ENCODE assay signal across 9 cellular contexts in genomic region chr22:30234786-30235470, GRCh38. TPM values are rescaled to one million over a fixed set of nuclear protein-coding genes. Genes with fewer than 3 reads are reported as not detected.
A peak's percentile ranks its signal among the peaks of the same experiment; 100 is the strongest.
DNase-seq lines count a peak whose midpoint lies in the region; ATAC-seq and FAIRE-seq lines count a peak whose summit lies in the region.
"Had no signal": no experiment of that assay in that cellular context is flagged by ENCODE, and none has a peak within 500 bp of the region (broad histone marks: within the 10 kb centered on the region; RNA-seq: fewer than 3 reads in every experiment).

No MANE protein-coding gene starts in this region.

- CTCF ChIA-PET in activated CD4-positive, alpha-beta T cell treated with anti-CD3 and anti-CD28 coated beads, Interleukin-2, amount 10 ng/mL, durations not matched to agents 7 days and 5 days (lab: Charles Lee): interaction anchor here (0.7 to 2.3 kb wide), 6 partner anchors 8 to 81 kb away, joined by 3 to 10 read pairs (median 4); no protein-coding TSS in a partner anchor

- intact Hi-C loops in sciatic nerve (cut with DNase I) (no loop called here), posterior cingulate gyrus (cut with DNase I) (no loop called here)

- POLR2A ChIA-PET in activated CD4-positive, alpha-beta T cell treated with anti-CD3 and anti-CD28 coated beads, Interleukin-2, amount 10 ng/mL, durations not matched to agents 7 days and 5 days (lab: Charles Lee): no interaction called here

- no peaks in the 10 kb centered on the region for H3K27me3 Mint-ChIP-seq in activated CD4-positive, alpha-beta T cell treated with anti-CD3 and anti-CD28 coated beads, Interleukin-2, amount 10 ng/mL, durations not matched to agents 7 days and 5 days

- H3K4me1 Mint-ChIP-seq in activated CD4-positive, alpha-beta T cell treated with anti-CD3 and anti-CD28 coated beads, Interleukin-2, amount 10 ng/mL, durations not matched to agents 7 days and 5 days: peaks cover 48% of the 10 kb centered on the region

- H3K27ac Mint-ChIP-seq in activated CD4-positive, alpha-beta T cell treated with anti-CD3 and anti-CD28 coated beads, Interleukin-2, amount 10 ng/mL, durations not matched to agents 7 days and 5 days: no peak overlapping the region

- H3K9me3 Mint-ChIP-seq in activated CD4-positive, alpha-beta T cell treated with anti-CD3 and anti-CD28 coated beads, Interleukin-2, amount 10 ng/mL, durations not matched to agents 7 days and 5 days: no peaks in the 10 kb centered on the region

- in situ Hi-C loops in G401 (cut with HindIII; ENCODE audit: low sequenced_read_pairs): no loop called here

- DNase-seq in G401 (ENCODE audit: low spot score): peak; percentile 82
- DNase-seq in RCC 7860 (ENCODE audit: low spot score): peak; percentile 78
- DNase-seq in glomerular visceral epithelial cell (ENCODE audit: extremely low spot score): peak; percentile 89
- DNase-seq in sciatic nerve (ENCODE audit: low spot score): no peak
- DNase-seq in OCI-M1 (lab: John Stamatoyannopoulos, UW): no peak
- no peak for DNase-seq in effector CD8-positive, alpha-beta T cell (lab: John Stamatoyannopoulos, UW)
- DNase-seq in activated CD4-positive, alpha-beta T cell treated with anti-CD3 and anti-CD28 coated beads, Interleukin-2, amount 10 ng/mL, durations not matched to agents 7 days and 5 days: no peak
- DNase-seq in posterior cingulate gyrus: no peak
- DNase-seq: stimulated activated CD4-positive, alpha-beta T cell treated with anti-CD3 and anti-CD28 coated beads, Interleukin-2, amount 100 ng/mL, for 48 hours had no signal

- FAIRE-seq in RCC 7860 (lab: Jason Lieb, UNC): peak; percentile 77

- H3K4me3 Mint-ChIP-seq in activated CD4-positive, alpha-beta T cell treated with anti-CD3 and anti-CD28 coated beads, Interleukin-2, amount 10 ng/mL, durations not matched to agents 7 days and 5 days: no peak overlapping the region

- ATAC-seq in sciatic nerve: peak; percentile 66

- H3K36me3 Mint-ChIP-seq in activated CD4-positive, alpha-beta T cell treated with anti-CD3 and anti-CD28 coated beads, Interleukin-2, amount 10 ng/mL, durations not matched to agents 7 days and 5 days (ENCODE audit: low read depth): peaks cover 4% of the 10 kb centered on the region

RNA-seq across cellular contexts. Expression of gene LIF, which starts 11.6 kb away (rescaled TPM):
- total RNA-seq in G401 (2014; rRNA removed; shearing (Covaris generic)): 24.5 and 36.5 TPM in 2 replicates
- total RNA-seq in sciatic nerve: 3.2 TPM
- 100 to 1,000 TPM; 102 to 103 TPM for total RNA-seq in activated CD4-positive, alpha-beta T cell treated with anti-CD3 and anti-CD28 coated beads, Interleukin-2, amount 10 ng/mL, durations not matched to agents 7 days and 5 days

RNA-seq across cellular contexts. Expression of gene OSM, which starts 31.7 kb away (rescaled TPM):
- not detected in 2 replicates for total RNA-seq in G401 (2014; rRNA removed; shearing (Covaris generic))
- 6.4 TPM for total RNA-seq in sciatic nerve
- 10 to 100 TPM; 74.7 to 80.5 TPM for total RNA-seq in activated CD4-positive, alpha-beta T cell treated with anti-CD3 and anti-CD28 coated beads, Interleukin-2, amount 10 ng/mL, durations not matched to agents 7 days and 5 days

RNA-seq across cellular contexts. Expression of gene CASTOR1, which starts 54.4 kb away (rescaled TPM):
- total RNA-seq in G401 (2014; rRNA removed; shearing (Covaris generic)): 9.8 and 11.3 TPM in 2 replicates
- total RNA-seq in sciatic nerve: 15.9 TPM
- 10 to 100 TPM; 16.7 to 20.0 TPM for total RNA-seq in activated CD4-positive, alpha-beta T cell treated with anti-CD3 and anti-CD28 coated beads, Interleukin-2, amount 10 ng/mL, durations not matched to agents 7 days and 5 days

Comparison
In these comparisons a context has a peak if more than half of its experiments do, and no peak if none do; other contexts are left out.
1. DNase-seq: peak in G401 (single experiment), RCC 7860 (single experiment) and glomerular visceral epithelial cell (single experiment); none in sciatic nerve (single experiment), OCI-M1 (single experiment), effector CD8-positive, alpha-beta T cell (single experiment), activated CD4-positive, alpha-beta T cell treated with anti-CD3 and anti-CD28 coated beads, Interleukin-2, amount 10 ng/mL, durations not matched to agents 7 days and 5 days (single experiment) and posterior cingulate gyrus (0 of 10).
2. RNA of gene OSM, which starts 31.7 kb away (total RNA-seq): 74.7 to 80.5 TPM in activated CD4-positive, alpha-beta T cell treated with anti-CD3 and anti-CD28 coated beads, Interleukin-2, amount 10 ng/mL, durations not matched to agents 7 days and 5 days; 6.4 TPM in sciatic nerve (single experiment) and not detected in G401; every median in the first group is over 10 times any median in the second.